In the genomic region with DNA sequence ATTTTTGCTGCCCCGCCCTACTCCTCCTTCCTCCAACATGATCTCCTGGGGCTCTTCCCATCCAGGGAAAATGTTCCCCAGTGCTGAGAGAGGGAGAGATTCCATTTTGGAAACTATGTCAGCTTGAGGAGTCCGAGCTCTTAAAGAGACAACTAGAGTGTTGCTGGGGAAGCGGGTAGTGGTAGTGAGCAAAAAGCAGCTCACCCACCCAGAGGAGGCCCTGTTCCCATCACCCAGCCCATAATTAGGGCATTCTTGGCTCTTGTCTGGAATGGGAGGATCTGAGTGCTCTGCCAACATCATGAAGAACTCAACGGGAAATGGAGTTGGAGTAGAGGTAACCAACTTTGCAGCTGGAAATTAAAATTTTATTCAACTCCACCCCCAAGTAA, we compare ENCODE assay signal across 1 cellular context.
TF ChIP-seq lines count a peak whose summit lies in the region.

No MANE protein-coding gene starts in this region.

TF ChIP-seq in IMR-90, 13 proteins besides CTCF, POLR2A, EP300 and RAD21 (continued from another document):
- no peak for TF ChIP-seq RFX5 (IDR thresholded peaks at IDR 0.05; ENCODE audit: low read depth, low read length)
